Comparison of ENCODE assay signal across 1 cellular context in the genomic region with DNA sequence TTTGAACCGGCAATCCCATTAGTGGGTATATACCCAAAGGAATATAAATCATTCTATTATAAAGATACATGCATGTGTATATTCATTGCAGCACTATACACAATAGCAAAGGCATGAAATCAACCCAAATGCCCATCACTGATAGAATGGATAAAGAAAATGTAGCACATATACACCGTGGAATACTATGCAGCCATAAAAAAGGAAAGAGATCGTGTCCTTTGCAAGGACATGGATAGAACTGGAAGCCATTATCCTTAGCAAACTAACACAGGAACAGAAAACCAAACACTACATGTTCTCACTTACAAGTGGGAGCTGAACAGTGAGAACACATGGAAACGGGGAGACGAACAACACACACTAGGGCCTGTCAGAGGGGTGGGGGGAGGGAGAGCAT.
TF ChIP-seq lines count a peak whose summit lies in the region.

No MANE protein-coding gene starts in this region.

TF ChIP-seq in HEK293, 187 proteins besides CTCF, POLR2A, EP300 and RAD21 (continued from another document):
- TF ChIP-seq, protein P1, sequence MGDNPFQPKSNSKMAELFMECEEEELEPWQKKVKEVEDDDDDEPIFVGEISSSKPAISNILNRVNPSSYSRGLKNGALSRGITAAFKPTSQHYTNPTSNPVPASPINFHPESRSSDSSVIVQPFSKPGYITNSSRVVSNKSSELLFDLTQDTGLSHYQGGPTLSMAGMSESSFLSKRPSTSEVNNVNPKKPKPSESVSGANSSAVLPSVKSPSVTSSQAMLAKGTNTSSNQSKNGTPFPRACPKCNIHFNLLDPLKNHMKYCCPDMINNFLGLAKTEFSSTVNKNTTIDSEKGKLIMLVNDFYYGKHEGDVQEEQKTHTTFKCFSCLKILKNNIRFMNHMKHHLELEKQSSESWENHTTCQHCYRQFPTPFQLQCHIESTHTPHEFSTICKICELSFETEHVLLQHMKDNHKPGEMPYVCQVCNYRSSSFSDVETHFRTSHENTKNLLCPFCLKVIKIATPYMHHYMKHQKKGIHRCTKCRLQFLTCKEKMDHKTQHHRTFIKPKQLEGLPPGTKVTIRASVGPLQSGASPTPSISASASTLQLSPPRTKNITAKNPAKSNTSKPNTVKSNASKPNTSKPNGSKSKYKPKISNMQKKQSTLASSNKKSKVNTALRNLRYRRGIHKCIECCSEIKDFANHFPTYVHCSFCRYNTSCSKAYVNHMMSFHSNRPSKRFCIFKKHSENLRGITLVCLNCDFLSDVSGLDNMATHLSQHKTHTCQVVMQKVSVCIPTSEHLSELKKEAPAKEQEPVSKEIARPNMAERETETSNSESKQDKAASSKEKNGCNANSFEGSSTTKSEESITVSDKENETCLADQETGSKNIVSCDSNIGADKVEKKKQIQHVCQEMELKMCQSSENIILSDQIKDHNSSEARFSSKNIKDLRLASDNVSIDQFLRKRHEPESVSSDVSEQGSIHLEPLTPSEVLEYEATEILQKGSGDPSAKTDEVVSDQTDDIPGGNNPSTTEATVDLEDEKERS (tag by site-specific recombination; IDR thresholded peaks at IDR 0.05) = 0 out of 2 replicates have a peak, but pooled peaks have one; percentile 64
